1 cellular context compared by ENCODE assay signal in the genomic region with DNA sequence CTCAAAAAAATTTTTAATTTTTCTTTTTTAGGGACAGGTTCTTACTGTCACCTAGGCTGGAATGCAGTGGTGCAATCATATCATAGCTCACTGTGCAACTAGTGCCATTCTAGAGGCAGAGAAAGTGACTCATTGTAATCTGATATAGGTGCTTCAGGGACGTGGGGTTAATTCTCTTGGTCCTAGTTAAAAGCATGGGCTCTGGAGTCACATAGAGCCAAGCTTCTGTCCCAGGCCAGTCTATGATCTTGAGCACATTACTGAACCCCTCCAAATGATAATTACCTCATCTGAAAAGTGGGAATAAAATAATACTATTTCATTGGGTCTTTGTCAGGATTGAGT.
A peak's percentile ranks its signal among the peaks of the same experiment; 100 is the strongest.
TF ChIP-seq lines count a peak whose summit lies in the region.

No MANE protein-coding gene starts in this region.

TF ChIP-seq in HEK293, 187 proteins besides CTCF, POLR2A, EP300 and RAD21 (continued from another document and continues in another):
- TF ChIP-seq, protein P1, sequence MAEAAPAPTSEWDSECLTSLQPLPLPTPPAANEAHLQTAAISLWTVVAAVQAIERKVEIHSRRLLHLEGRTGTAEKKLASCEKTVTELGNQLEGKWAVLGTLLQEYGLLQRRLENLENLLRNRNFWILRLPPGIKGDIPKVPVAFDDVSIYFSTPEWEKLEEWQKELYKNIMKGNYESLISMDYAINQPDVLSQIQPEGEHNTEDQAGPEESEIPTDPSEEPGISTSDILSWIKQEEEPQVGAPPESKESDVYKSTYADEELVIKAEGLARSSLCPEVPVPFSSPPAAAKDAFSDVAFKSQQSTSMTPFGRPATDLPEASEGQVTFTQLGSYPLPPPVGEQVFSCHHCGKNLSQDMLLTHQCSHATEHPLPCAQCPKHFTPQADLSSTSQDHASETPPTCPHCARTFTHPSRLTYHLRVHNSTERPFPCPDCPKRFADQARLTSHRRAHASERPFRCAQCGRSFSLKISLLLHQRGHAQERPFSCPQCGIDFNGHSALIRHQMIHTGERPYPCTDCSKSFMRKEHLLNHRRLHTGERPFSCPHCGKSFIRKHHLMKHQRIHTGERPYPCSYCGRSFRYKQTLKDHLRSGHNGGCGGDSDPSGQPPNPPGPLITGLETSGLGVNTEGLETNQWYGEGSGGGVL (tag by site-specific recombination; IDR thresholded peaks at IDR 0.05), result no peak
- TF ChIP-seq, protein P2, sequence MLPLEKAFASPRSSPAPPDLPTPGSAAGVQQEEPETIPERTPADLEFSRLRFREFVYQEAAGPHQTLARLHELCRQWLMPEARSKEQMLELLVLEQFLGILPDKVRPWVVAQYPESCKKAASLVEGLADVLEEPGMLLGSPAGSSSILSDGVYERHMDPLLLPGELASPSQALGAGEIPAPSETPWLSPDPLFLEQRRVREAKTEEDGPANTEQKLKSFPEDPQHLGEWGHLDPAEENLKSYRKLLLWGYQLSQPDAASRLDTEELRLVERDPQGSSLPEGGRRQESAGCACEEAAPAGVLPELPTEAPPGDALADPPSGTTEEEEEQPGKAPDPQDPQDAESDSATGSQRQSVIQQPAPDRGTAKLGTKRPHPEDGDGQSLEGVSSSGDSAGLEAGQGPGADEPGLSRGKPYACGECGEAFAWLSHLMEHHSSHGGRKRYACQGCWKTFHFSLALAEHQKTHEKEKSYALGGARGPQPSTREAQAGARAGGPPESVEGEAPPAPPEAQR (tag by site-specific recombination; IDR thresholded peaks at IDR 0.05), result no peak
- no peak for TF ChIP-seq ZNF416 (tag by site-specific recombination; IDR thresholded peaks at IDR 0.05)
- TF ChIP-seq, protein P3, sequence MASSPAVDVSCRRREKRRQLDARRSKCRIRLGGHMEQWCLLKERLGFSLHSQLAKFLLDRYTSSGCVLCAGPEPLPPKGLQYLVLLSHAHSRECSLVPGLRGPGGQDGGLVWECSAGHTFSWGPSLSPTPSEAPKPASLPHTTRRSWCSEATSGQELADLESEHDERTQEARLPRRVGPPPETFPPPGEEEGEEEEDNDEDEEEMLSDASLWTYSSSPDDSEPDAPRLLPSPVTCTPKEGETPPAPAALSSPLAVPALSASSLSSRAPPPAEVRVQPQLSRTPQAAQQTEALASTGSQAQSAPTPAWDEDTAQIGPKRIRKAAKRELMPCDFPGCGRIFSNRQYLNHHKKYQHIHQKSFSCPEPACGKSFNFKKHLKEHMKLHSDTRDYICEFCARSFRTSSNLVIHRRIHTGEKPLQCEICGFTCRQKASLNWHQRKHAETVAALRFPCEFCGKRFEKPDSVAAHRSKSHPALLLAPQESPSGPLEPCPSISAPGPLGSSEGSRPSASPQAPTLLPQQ (tag by site-specific recombination; IDR thresholded peaks at IDR 0.05), result peak; percentile 68; the same call in 1 of the 2 replicates
- no peak for TF ChIP-seq ZNF623 (tag by site-specific recombination; IDR thresholded peaks at IDR 0.05)
- 0 out of 2 replicates have a peak, but pooled peaks have one; percentile 44 for TF ChIP-seq ZNF600 (tag by site-specific recombination; IDR thresholded peaks at IDR 0.05)
- TF ChIP-seq ZNF510 (tag by site-specific recombination; IDR thresholded peaks at IDR 0.05; ENCODE audit: insufficient replicate concordance), result no peak
- TF ChIP-seq ZNF514 (tag by site-specific recombination; IDR thresholded peaks at IDR 0.05), result no peak
- TF ChIP-seq, protein P4, sequence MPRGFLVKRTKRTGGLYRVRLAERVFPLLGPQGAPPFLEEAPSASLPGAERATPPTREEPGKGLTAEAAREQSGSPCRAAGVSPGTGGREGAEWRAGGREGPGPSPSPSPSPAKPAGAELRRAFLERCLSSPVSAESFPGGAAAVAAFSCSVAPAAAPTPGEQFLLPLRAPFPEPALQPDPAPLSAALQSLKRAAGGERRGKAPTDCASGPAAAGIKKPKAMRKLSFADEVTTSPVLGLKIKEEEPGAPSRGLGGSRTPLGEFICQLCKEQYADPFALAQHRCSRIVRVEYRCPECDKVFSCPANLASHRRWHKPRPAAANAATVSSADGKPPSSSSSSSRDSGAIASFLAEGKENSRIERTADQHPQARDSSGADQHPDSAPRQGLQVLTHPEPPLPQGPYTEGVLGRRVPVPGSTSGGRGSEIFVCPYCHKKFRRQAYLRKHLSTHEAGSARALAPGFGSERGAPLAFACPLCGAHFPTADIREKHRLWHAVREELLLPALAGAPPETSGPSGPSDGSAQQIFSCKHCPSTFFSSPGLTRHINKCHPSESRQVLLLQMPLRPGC (tag by site-specific recombination; IDR thresholded peaks at IDR 0.05), result peak; percentile 58; the same call in 1 of the 2 replicates
- no peak for TF ChIP-seq ZNF223 (tag by site-specific recombination; IDR thresholded peaks at IDR 0.05)
- TF ChIP-seq PRDM1 (tag by site-specific recombination; IDR thresholded peaks at IDR 0.05), result peak; percentile 88
- TF ChIP-seq ZBTB17 (tag by site-specific recombination; IDR thresholded peaks at IDR 0.05), result peak; percentile 27; the same call in 1 of the 2 replicates
- TF ChIP-seq ZFP69B (tag by site-specific recombination; IDR thresholded peaks at IDR 0.05), result no peak
- no peak for TF ChIP-seq KLF16 (tag by site-specific recombination; IDR thresholded peaks at IDR 0.05)
- TF ChIP-seq, protein P5, sequence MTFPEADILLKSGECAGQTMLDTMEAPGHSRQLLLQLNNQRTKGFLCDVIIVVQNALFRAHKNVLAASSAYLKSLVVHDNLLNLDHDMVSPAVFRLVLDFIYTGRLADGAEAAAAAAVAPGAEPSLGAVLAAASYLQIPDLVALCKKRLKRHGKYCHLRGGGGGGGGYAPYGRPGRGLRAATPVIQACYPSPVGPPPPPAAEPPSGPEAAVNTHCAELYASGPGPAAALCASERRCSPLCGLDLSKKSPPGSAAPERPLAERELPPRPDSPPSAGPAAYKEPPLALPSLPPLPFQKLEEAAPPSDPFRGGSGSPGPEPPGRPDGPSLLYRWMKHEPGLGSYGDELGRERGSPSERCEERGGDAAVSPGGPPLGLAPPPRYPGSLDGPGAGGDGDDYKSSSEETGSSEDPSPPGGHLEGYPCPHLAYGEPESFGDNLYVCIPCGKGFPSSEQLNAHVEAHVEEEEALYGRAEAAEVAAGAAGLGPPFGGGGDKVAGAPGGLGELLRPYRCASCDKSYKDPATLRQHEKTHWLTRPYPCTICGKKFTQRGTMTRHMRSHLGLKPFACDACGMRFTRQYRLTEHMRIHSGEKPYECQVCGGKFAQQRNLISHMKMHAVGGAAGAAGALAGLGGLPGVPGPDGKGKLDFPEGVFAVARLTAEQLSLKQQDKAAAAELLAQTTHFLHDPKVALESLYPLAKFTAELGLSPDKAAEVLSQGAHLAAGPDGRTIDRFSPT (tag by site-specific recombination; IDR thresholded peaks at IDR 0.05), result peak; percentile 59; the same call in 1 of the 2 replicates
- TF ChIP-seq, protein P6, sequence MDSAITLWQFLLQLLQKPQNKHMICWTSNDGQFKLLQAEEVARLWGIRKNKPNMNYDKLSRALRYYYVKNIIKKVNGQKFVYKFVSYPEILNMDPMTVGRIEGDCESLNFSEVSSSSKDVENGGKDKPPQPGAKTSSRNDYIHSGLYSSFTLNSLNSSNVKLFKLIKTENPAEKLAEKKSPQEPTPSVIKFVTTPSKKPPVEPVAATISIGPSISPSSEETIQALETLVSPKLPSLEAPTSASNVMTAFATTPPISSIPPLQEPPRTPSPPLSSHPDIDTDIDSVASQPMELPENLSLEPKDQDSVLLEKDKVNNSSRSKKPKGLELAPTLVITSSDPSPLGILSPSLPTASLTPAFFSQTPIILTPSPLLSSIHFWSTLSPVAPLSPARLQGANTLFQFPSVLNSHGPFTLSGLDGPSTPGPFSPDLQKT (IDR thresholded peaks at IDR 0.05; ENCODE audit: borderline replicate concordance, low read depth, low read length), result no peak
- peak; percentile 78 for TF ChIP-seq SCRT1 (tag by site-specific recombination; IDR thresholded peaks at IDR 0.05; ENCODE audit: borderline replicate concordance)
- TF ChIP-seq ZXDB (tag by site-specific recombination; IDR thresholded peaks at IDR 0.05), result peak; percentile 57
- TF ChIP-seq, protein P7, sequence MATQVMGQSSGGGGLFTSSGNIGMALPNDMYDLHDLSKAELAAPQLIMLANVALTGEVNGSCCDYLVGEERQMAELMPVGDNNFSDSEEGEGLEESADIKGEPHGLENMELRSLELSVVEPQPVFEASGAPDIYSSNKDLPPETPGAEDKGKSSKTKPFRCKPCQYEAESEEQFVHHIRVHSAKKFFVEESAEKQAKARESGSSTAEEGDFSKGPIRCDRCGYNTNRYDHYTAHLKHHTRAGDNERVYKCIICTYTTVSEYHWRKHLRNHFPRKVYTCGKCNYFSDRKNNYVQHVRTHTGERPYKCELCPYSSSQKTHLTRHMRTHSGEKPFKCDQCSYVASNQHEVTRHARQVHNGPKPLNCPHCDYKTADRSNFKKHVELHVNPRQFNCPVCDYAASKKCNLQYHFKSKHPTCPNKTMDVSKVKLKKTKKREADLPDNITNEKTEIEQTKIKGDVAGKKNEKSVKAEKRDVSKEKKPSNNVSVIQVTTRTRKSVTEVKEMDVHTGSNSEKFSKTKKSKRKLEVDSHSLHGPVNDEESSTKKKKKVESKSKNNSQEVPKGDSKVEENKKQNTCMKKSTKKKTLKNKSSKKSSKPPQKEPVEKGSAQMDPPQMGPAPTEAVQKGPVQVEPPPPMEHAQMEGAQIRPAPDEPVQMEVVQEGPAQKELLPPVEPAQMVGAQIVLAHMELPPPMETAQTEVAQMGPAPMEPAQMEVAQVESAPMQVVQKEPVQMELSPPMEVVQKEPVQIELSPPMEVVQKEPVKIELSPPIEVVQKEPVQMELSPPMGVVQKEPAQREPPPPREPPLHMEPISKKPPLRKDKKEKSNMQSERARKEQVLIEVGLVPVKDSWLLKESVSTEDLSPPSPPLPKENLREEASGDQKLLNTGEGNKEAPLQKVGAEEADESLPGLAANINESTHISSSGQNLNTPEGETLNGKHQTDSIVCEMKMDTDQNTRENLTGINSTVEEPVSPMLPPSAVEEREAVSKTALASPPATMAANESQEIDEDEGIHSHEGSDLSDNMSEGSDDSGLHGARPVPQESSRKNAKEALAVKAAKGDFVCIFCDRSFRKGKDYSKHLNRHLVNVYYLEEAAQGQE (tag by site-specific recombination; IDR thresholded peaks at IDR 0.05), result no peak
- no peak for TF ChIP-seq ZNF48 (tag by site-specific recombination; IDR thresholded peaks at IDR 0.05)
- TF ChIP-seq ZNF274 (IDR thresholded peaks at IDR 0.05; ENCODE audit: low read length), result no peak
- no peak for TF ChIP-seq ZNF274 (tag by site-specific recombination; IDR thresholded peaks at IDR 0.05; ENCODE audit: borderline replicate concordance)
- no peak for TF ChIP-seq ZNF112 (tag by site-specific recombination; IDR thresholded peaks at IDR 0.05)
- no peak for TF ChIP-seq ZNF354C (tag by site-specific recombination; IDR thresholded peaks at IDR 0.05; ENCODE audit: borderline replicate concordance, low read depth)
- TF ChIP-seq, protein P8, sequence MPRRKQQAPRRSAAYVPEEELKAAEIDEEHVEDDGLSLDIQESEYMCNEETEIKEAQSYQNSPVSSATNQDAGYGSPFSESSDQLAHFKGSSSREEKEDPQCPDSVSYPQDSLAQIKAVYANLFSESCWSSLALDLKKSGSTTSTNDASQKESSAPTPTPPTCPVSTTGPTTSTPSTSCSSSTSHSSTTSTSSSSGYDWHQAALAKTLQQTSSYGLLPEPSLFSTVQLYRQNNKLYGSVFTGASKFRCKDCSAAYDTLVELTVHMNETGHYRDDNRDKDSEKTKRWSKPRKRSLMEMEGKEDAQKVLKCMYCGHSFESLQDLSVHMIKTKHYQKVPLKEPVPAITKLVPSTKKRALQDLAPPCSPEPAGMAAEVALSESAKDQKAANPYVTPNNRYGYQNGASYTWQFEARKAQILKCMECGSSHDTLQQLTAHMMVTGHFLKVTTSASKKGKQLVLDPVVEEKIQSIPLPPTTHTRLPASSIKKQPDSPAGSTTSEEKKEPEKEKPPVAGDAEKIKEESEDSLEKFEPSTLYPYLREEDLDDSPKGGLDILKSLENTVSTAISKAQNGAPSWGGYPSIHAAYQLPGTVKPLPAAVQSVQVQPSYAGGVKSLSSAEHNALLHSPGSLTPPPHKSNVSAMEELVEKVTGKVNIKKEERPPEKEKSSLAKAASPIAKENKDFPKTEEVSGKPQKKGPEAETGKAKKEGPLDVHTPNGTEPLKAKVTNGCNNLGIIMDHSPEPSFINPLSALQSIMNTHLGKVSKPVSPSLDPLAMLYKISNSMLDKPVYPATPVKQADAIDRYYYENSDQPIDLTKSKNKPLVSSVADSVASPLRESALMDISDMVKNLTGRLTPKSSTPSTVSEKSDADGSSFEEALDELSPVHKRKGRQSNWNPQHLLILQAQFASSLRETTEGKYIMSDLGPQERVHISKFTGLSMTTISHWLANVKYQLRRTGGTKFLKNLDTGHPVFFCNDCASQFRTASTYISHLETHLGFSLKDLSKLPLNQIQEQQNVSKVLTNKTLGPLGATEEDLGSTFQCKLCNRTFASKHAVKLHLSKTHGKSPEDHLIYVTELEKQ (tag by site-specific recombination; IDR thresholded peaks at IDR 0.05; ENCODE audit: borderline replicate concordance), result 0 out of 2 replicates have a peak, but pooled peaks have one; percentile 41
- peak; percentile 98 for TF ChIP-seq SCRT2 (tag by site-specific recombination; IDR thresholded peaks at IDR 0.05)
- TF ChIP-seq, protein P9, sequence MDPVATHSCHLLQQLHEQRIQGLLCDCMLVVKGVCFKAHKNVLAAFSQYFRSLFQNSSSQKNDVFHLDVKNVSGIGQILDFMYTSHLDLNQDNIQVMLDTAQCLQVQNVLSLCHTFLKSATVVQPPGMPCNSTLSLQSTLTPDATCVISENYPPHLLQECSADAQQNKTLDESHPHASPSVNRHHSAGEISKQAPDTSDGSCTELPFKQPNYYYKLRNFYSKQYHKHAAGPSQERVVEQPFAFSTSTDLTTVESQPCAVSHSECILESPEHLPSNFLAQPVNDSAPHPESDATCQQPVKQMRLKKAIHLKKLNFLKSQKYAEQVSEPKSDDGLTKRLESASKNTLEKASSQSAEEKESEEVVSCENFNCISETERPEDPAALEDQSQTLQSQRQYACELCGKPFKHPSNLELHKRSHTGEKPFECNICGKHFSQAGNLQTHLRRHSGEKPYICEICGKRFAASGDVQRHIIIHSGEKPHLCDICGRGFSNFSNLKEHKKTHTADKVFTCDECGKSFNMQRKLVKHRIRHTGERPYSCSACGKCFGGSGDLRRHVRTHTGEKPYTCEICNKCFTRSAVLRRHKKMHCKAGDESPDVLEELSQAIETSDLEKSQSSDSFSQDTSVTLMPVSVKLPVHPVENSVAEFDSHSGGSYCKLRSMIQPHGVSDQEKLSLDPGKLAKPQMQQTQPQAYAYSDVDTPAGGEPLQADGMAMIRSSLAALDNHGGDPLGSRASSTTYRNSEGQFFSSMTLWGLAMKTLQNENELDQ (tag by site-specific recombination; IDR thresholded peaks at IDR 0.05; ENCODE audit: low read depth), result no peak
- TF ChIP-seq ZNF76 (tag by site-specific recombination; IDR thresholded peaks at IDR 0.05; ENCODE audit: borderline replicate concordance, low read depth), result no peak
- no peak for TF ChIP-seq ZNF548 (tag by site-specific recombination; IDR thresholded peaks at IDR 0.05)
- TF ChIP-seq, protein P10, sequence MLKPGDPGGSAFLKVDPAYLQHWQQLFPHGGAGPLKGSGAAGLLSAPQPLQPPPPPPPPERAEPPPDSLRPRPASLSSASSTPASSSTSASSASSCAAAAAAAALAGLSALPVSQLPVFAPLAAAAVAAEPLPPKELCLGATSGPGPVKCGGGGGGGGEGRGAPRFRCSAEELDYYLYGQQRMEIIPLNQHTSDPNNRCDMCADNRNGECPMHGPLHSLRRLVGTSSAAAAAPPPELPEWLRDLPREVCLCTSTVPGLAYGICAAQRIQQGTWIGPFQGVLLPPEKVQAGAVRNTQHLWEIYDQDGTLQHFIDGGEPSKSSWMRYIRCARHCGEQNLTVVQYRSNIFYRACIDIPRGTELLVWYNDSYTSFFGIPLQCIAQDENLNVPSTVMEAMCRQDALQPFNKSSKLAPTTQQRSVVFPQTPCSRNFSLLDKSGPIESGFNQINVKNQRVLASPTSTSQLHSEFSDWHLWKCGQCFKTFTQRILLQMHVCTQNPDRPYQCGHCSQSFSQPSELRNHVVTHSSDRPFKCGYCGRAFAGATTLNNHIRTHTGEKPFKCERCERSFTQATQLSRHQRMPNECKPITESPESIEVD (tag by site-specific recombination; IDR thresholded peaks at IDR 0.05), result peak; percentile 50; the same call in 1 of the 2 replicates
- TF ChIP-seq ZNF837 (tag by site-specific recombination; IDR thresholded peaks at IDR 0.05), result no peak
- no peak; the same call in 1 of the 2 replicates for TF ChIP-seq ZBTB20 (tag by site-specific recombination; IDR thresholded peaks at IDR 0.05)
- no peak for TF ChIP-seq ZNF791 (tag by site-specific recombination; IDR thresholded peaks at IDR 0.05)
